1 cellular context compared by ENCODE assay signal in genomic region chr17:46266656-46267544, GRCh38.
TF ChIP-seq lines count a peak whose summit lies in the region.

No MANE protein-coding gene starts in this region.

TF ChIP-seq in GM12878, 131 proteins besides CTCF, POLR2A, EP300 and RAD21 (continued from another document):
- peak; percentile 38; the same call in 1 of the 2 replicates for TF ChIP-seq ZBTB40 (IDR thresholded peaks at IDR 0.05; ENCODE audit: borderline replicate concordance)
- no peak for TF ChIP-seq E2F4 (IDR thresholded peaks at IDR 0.05; ENCODE audit: low read depth, low read length)
- TF ChIP-seq NFXL1 (IDR thresholded peaks at IDR 0.05; ENCODE audit: borderline replicate concordance) = no peak
- no peak for TF ChIP-seq BCL3 (IDR thresholded peaks at IDR 0.05; ENCODE audit: borderline replicate concordance, insufficient read depth, low read depth, low read length, poor library complexity, severe bottlenecking)
- TF ChIP-seq BHLHE40 (IDR thresholded peaks at IDR 0.05; ENCODE audit: borderline replicate concordance in 1 of 2, low read depth in 2 of 2, low read length in 1 of 2) = peak; percentile 8 to 68; a peak in 3 of 4 replicates
- peak; percentile 47 for TF ChIP-seq MAX (IDR thresholded peaks at IDR 0.05; ENCODE audit: low read depth, low read length)
- no peak for TF ChIP-seq CEBPZ (IDR thresholded peaks at IDR 0.05; ENCODE audit: low read depth, low read length)
- 0 out of 2 replicates have a peak, but pooled peaks have one; percentile 11 for TF ChIP-seq IRF3 (IDR thresholded peaks at IDR 0.05)
- no peak for TF ChIP-seq ZSCAN29 (IDR thresholded peaks at IDR 0.05)
- TF ChIP-seq CREM (IDR thresholded peaks at IDR 0.05; ENCODE audit: low read depth) = peak; percentile 45; the same call in 1 of the 2 replicates
- TF ChIP-seq HDAC2 (IDR thresholded peaks at IDR 0.05) = no peak
- no peak for TF ChIP-seq ELK1 (IDR thresholded peaks at IDR 0.05; ENCODE audit: low read depth, low read length)
- TF ChIP-seq LARP7 (IDR thresholded peaks at IDR 0.05) = peak; percentile 68
- TF ChIP-seq SMARCA5 (IDR thresholded peaks at IDR 0.05) = 0 out of 2 replicates have a peak, but pooled peaks have one; percentile 64
- 0 out of 2 replicates have a peak, but pooled peaks have one; percentile 56 for TF ChIP-seq ZNF207 (IDR thresholded peaks at IDR 0.05; ENCODE audit: borderline replicate concordance)
- TF ChIP-seq E4F1 (IDR thresholded peaks at IDR 0.05; ENCODE audit: borderline replicate concordance, partially characterized antibody) = no peak
- TF ChIP-seq MEF2A (IDR thresholded peaks at IDR 0.05; ENCODE audit: insufficient read depth, low read depth, low read length) = 0 out of 2 replicates have a peak, but pooled peaks have one; percentile 19
- 0 out of 2 replicates have a peak, but pooled peaks have one; percentile 25 for TF ChIP-seq REST (IDR thresholded peaks at IDR 0.05; ENCODE audit: low read depth, low read length)
- 0 out of 2 replicates have a peak, but pooled peaks have one; percentile 56 for TF ChIP-seq DPF2 (IDR thresholded peaks at IDR 0.05)
- TF ChIP-seq ZNF384 (IDR thresholded peaks at IDR 0.05; ENCODE audit: borderline replicate concordance, low read depth, low read length) = no peak
- 0 out of 3 replicates have a peak, but pooled peaks have one; percentile 49 for TF ChIP-seq POU2F2 (IDR thresholded peaks at IDR 0.05; ENCODE audit: borderline replicate concordance, low read depth, low read length)
- TF ChIP-seq FOXK2 (IDR thresholded peaks at IDR 0.05) = no peak
- peak; percentile 75; the same call in 1 of the 2 replicates for TF ChIP-seq POLR2AphosphoS5 (IDR thresholded peaks at IDR 0.05; ENCODE audit: low read length)
- no peak for TF ChIP-seq JUND (IDR thresholded peaks at IDR 0.05; ENCODE audit: low read depth, low read length)
- TF ChIP-seq SREBF1 (IDR thresholded peaks at IDR 0.05; ENCODE audit: low read length) = no peak
- TF ChIP-seq BCL11A (IDR thresholded peaks at IDR 0.05; ENCODE audit: low read depth, low read length) = no peak
- TF ChIP-seq SUZ12 (IDR thresholded peaks at IDR 0.05; ENCODE audit: unreplicated experiment) = no peak
- no peak for TF ChIP-seq NFIC (IDR thresholded peaks at IDR 0.05; ENCODE audit: low read depth, low read length)
